8 cellular contexts compared by ENCODE assay signal in the genomic region with DNA sequence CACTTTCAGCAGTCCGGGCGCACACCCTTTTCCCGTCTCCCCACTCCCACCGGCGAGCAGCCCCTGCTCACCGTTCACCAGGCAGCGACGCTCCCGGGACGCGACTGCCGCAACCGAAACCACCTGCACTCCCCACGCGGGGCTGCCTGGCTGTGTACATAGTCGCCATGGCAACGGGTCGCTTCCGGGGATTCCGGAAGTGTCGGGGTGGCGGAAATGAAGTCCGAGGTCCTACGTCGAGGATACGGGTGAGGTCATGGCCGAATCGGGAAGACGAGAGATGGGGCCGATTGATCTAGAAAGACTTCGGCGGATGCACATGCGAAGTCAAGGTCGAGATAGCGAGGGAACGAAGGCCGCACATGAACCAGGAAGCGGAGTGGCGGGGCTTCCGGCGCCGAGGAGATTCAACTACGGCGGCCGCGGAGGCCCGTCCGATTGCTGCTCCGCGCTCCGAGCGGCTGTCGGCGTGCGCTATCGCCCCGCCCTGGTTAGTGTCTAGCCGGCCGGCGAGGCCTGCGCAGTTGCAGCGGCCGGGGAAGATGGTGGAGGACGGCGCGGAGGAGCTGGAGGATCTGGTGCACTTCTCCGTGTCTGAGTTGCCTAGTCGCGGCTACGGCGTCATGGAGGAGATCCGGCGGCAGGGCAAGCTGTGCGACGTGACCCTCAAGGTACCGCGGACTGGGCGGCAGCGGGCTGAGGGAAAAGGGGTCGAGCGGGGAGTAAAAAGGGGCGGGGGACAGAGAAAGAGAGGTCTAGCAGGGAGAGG. TPM values are rescaled to one million over a fixed set of nuclear protein-coding genes. Genes with fewer than 3 reads are reported as not detected.
A peak's percentile ranks its signal among the peaks of the same experiment; 100 is the strongest.
DNase-seq lines count a peak whose midpoint lies in the region; ATAC-seq and TF ChIP-seq lines count a peak whose summit lies in the region.

A gene with protein sequence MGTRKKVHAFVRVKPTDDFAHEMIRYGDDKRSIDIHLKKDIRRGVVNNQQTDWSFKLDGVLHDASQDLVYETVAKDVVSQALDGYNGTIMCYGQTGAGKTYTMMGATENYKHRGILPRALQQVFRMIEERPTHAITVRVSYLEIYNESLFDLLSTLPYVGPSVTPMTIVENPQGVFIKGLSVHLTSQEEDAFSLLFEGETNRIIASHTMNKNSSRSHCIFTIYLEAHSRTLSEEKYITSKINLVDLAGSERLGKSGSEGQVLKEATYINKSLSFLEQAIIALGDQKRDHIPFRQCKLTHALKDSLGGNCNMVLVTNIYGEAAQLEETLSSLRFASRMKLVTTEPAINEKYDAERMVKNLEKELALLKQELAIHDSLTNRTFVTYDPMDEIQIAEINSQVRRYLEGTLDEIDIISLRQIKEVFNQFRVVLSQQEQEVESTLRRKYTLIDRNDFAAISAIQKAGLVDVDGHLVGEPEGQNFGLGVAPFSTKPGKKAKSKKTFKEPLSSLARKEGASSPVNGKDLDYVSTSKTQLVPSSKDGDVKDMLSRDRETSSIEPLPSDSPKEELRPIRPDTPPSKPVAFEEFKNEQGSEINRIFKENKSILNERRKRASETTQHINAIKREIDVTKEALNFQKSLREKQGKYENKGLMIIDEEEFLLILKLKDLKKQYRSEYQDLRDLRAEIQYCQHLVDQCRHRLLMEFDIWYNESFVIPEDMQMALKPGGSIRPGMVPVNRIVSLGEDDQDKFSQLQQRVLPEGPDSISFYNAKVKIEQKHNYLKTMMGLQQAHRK (minus strand): TSS at position 376 of the 769 bp plus-strand sequence. CDS start 5,425 bp downstream, outside the sequence.
A gene (plus strand): TSS at position 521 of the 769 bp plus-strand sequence. CDS start 22 bp downstream, at position 543.

- peak within 1 kb of the TSS; percentile 93 for H3K27ac Mint-ChIP-seq in dendritic cell treated with granulocyte-macrophage colony-stimulating factor and Interleukin-4, amounts not matched to agents 40 ng/mL and 50 ng/mL, for 4 days

- peak; percentile 70 for ATAC-seq in HG03457 (IDR thresholded peaks at IDR 0.05; ENCODE audit: unreplicated experiment)
- peak; percentile 97 for ATAC-seq in left lung

- H3K4me1 ChIP-seq in BLaER1 treated with 17β-estradiol and CSF1 and Interleukin-3, amounts not matched to agents 10 nM and 100 nM = peaks cover 30 to 55% (median 43%) of the 10 kb centered on the region in 10 experiments
- H3K4me1 ChIP-seq in left lung = peaks cover 7 to 51% of the 10 kb centered on the region in 2 donors

- H3K4me2 ChIP-seq in BLaER1 treated with 17β-estradiol and CSF1 and Interleukin-3, amounts not matched to agents 10 nM and 100 nM = peak within 1 kb of the TSS; percentile 89 to 100 (median 98)

- peaks cover 0 to 62% (median 13%) of the 10 kb centered on the region in 11 experiments; a peak in 10 of 22 replicates for H4K20me1 ChIP-seq in BLaER1 treated with 17β-estradiol and CSF1 and Interleukin-3, amounts not matched to agents 10 nM and 100 nM

- DNase-seq in GM19240 (ENCODE audit: insufficient read length, low spot score) (peak; percentile 91), NCI-H526 treated with DMSO at 0.1 percent for 48 hours (lab: John Stamatoyannopoulos, UW) (peak; percentile 93), left lung (peak; percentile 95 to 98)
- DNase-seq in activated CD4-positive, alpha-beta T cell treated with anti-CD3 and anti-CD28 coated beads, Interleukin-2, amount 50 U/mL, for 1 hour = peak; percentile 96
- peak; percentile 96 for DNase-seq in stimulated activated CD4-positive, alpha-beta T cell treated with anti-CD3 and anti-CD28 coated beads, Interleukin-2, amount 100 ng/mL, for 4 hours (ENCODE audit: low read depth)

- H3K27me3 Mint-ChIP-seq in dendritic cell treated with granulocyte-macrophage colony-stimulating factor and Interleukin-4, amounts not matched to agents 40 ng/mL and 50 ng/mL, for 4 days = no peaks in the 10 kb centered on the region

- no peaks in the 10 kb centered on the region for H3K27me3 ChIP-seq in BLaER1 treated with 17β-estradiol and CSF1 and Interleukin-3, amounts not matched to agents 10 nM and 100 nM
- no peaks in the 10 kb centered on the region for H3K27me3 ChIP-seq in left lung

- TF ChIP-seq CTCF in left lung (IDR thresholded peaks at IDR 0.05) = no peak

- H3K4me3 Mint-ChIP-seq in dendritic cell treated with granulocyte-macrophage colony-stimulating factor and Interleukin-4, amounts not matched to agents 40 ng/mL and 50 ng/mL, for 4 days = peak within 1 kb of the TSS; percentile 98

- H3K9ac ChIP-seq in BLaER1 treated with 17β-estradiol and CSF1 and Interleukin-3, amounts not matched to agents 10 nM and 100 nM = peak within 1 kb of the TSS; percentile 84 to 95 (median 91)

- H3K9me3 Mint-ChIP-seq in dendritic cell treated with granulocyte-macrophage colony-stimulating factor and Interleukin-4, amounts not matched to agents 40 ng/mL and 50 ng/mL, for 4 days = no peaks in the 10 kb centered on the region

- peaks cover 0 to 3% (median 0%) of the 10 kb centered on the region in 11 experiments; a peak in 1 of 22 replicates for H3K9me3 ChIP-seq in BLaER1 treated with 17β-estradiol and CSF1 and Interleukin-3, amounts not matched to agents 10 nM and 100 nM (replicated peaks in 1 of 11)
- no peaks in the 10 kb centered on the region for H3K9me3 ChIP-seq in left lung

- H3K36me3 ChIP-seq in BLaER1 treated with 17β-estradiol and CSF1 and Interleukin-3, amounts not matched to agents 10 nM and 100 nM = peaks cover 7 to 34% (median 21%) of the 10 kb centered on the region in 11 experiments; a peak in 21 of 22 replicates
- H3K36me3 ChIP-seq in left lung = peaks cover 0 to 9% of the 10 kb centered on the region in 2 donors

- peak within 1 kb of the TSS; percentile 87 to 99 (median 94) for H3K27ac ChIP-seq in BLaER1 treated with 17β-estradiol and CSF1 and Interleukin-3, amounts not matched to agents 10 nM and 100 nM
- peak within 1 kb of the TSS; percentile 96 to 99 for H3K27ac ChIP-seq in left lung

- H3K4me1 Mint-ChIP-seq in dendritic cell treated with granulocyte-macrophage colony-stimulating factor and Interleukin-4, amounts not matched to agents 40 ng/mL and 50 ng/mL, for 4 days (ENCODE audit: low read depth) = peaks cover 55% of the 10 kb centered on the region

- peaks cover 32% of the 10 kb centered on the region for H3K36me3 Mint-ChIP-seq in dendritic cell treated with granulocyte-macrophage colony-stimulating factor and Interleukin-4, amounts not matched to agents 40 ng/mL and 50 ng/mL, for 4 days (ENCODE audit: low read depth)

- H3K4me3 ChIP-seq in BLaER1 treated with 17β-estradiol and CSF1 and Interleukin-3, amounts not matched to agents 10 nM and 100 nM = peak within 1 kb of the TSS; percentile 71 to 96 (median 81)
- H3K4me3 ChIP-seq in left lung = peak within 1 kb of the TSS; percentile 62 to 77

- intact Hi-C loops in dendritic cell treated with granulocyte-macrophage colony-stimulating factor and Interleukin-4, amounts not matched to agents 40 ng/mL and 50 ng/mL, for 4 days (cut with micrococcal nuclease) = loop anchor here (2.0 kb wide), 3 partner anchors 32 to 98 kb away; a partner anchor contains a TSS
- intact Hi-C loops in left lung (cut with DNase I) = no loop called here

RNA-seq across cellular contexts. Expression of the first gene that starts in this region (rescaled TPM):
- total RNA-seq in left lung = 1 to 10 TPM; 8.4 to 9.5 TPM

RNA-seq across cellular contexts. Expression of the second gene that starts in this region (rescaled TPM):
- 10 to 100 TPM; 25.9 to 29.5 TPM for total RNA-seq in left lung

Comparison
In these comparisons a context has a peak if more than half of its experiments do, and no peak if none do; other contexts are left out.
1. Peak in every context shown above with its lines: DNase-seq, ATAC-seq, H3K4me3 ChIP-seq and H3K27ac ChIP-seq.